Comparison of ENCODE assay signal across 8 cellular contexts in genomic region chr4:118834960-118835895, GRCh38. TPM values are rescaled to one million over a fixed set of nuclear protein-coding genes. Genes with fewer than 3 reads are reported as not detected.
A peak's percentile ranks its signal among the peaks of the same experiment; 100 is the strongest.
DNase-seq lines count a peak whose midpoint lies in the region; ATAC-seq, FAIRE-seq and TF ChIP-seq lines count a peak whose summit lies in the region.

No MANE protein-coding gene starts in this region.

- H3K4me3 ChIP-seq in body of pancreas (peak overlapping the region; percentile 83 to 95), retinal pigment epithelial cell (ENCODE audit: low read length) (peak overlapping the region; percentile 78)

- DNase-seq in GM10266 (ENCODE audit: extremely low spot score) = peak; percentile 59
- peak; percentile 34 for DNase-seq in H54 (ENCODE audit: insufficient read length, low spot score)
- DNase-seq in LoVo (ENCODE audit: low spot score) = peak; percentile 57
- DNase-seq in T-helper 9 cell = peak; percentile 23
- DNase-seq in body of pancreas = peak; percentile 67 to 87 (median 83)
- peak; percentile 42 for DNase-seq in iPS DF 19.7 (ENCODE audit: low read depth, low spot score)
- DNase-seq in retinal pigment epithelial cell (ENCODE audit: low read depth) = peak; percentile 39
- no peak for DNase-seq in HuH-7.5 (ENCODE audit: low spot score)

- peak; percentile 80 for ATAC-seq in body of pancreas

- peak; percentile 34; the same call in 1 of the 2 replicates for TF ChIP-seq POLR2A in H54 (IDR thresholded peaks at IDR 0.05; ENCODE audit: low read depth, low read length)
- peak; percentile 69 to 90 (median 81) for TF ChIP-seq POLR2A in body of pancreas (IDR thresholded peaks at IDR 0.05)

- TF ChIP-seq CTCF in GM10266 (IDR thresholded peaks at IDR 0.05; ENCODE audit: control insufficient read depth, insufficient read depth, low read depth, missing control alignments) (no peak), body of pancreas (IDR thresholded peaks at IDR 0.05) (no peak), retinal pigment epithelial cell (conservative IDR thresholded peaks at IDR 0.05; ENCODE audit: low read depth, low read length) (no peak)

- no peak for FAIRE-seq in H54 (lab: Jason Lieb, UNC)

- intact Hi-C loops in body of pancreas (cut with DNase I) = no loop called here

- peaks cover 45% of the 10 kb centered on the region for H3K4me1 ChIP-seq in body of pancreas

- peak overlapping the region; percentile 87 to 97 (median 92) for H3K27ac ChIP-seq in body of pancreas

- 0 to 1% methylated on average over 19 to 31 of the region's 31 CpGs for WGBS in body of pancreas, 2 donors

- no peaks in the 10 kb centered on the region for H3K9me3 ChIP-seq in body of pancreas

- H3K36me3 ChIP-seq in body of pancreas (replicated peaks in 1 of 2; ENCODE audit: insufficient read depth in 1 of 2, low read depth in 2 of 2) = peaks cover 0 to 6% of the 10 kb centered on the region in 2 donors

- H3K27me3 ChIP-seq in body of pancreas = no peaks in the 10 kb centered on the region

RNA-seq across cellular contexts. Expression of gene SEC24D, which starts 0.7 kb away (rescaled TPM):
- total RNA-seq in body of pancreas = 10 to 100 TPM; 39.7 to 58.7 TPM

RNA-seq across cellular contexts. Expression of gene SYNPO2, which starts 53.4 kb away (rescaled TPM):
- 10 to 100 TPM in 1 of 2 donors, 1 to 10 TPM in 1; 7.6 to 19.5 TPM for total RNA-seq in body of pancreas
